Comparison of ENCODE assay signal across 22 cellular contexts in genomic region chr2:10941383-10941782, GRCh38. TPM values are rescaled to one million over a fixed set of nuclear protein-coding genes. Genes with fewer than 3 reads are reported as not detected.
DNase-seq lines count a peak whose midpoint lies in the region; ATAC-seq and TF ChIP-seq lines count a peak whose summit lies in the region.
"Had no signal": no experiment of that assay in that cellular context is flagged by ENCODE, and none has a peak within 500 bp of the region (broad histone marks: within the 10 kb centered on the region; RNA-seq: fewer than 3 reads in every experiment).

No MANE protein-coding gene starts in this region.

- in situ Hi-C loops in gastrocnemius medialis (cut with MboI; ENCODE audit: low sequenced_read_pairs in 4 of 4), result no loop called here

- H3K27me3 Mint-ChIP-seq in chondrocyte (ENCODE audit: low read depth), result peaks cover 15% of the 10 kb centered on the region
- no peaks in the 10 kb centered on the region for H3K27me3 Mint-ChIP-seq in T-helper 2 cell treated with Interferon-gamma antibody and Interleukin-4, amounts not matched to agents 5 μg/mL and 100 μg/mL, for 36 hours (ENCODE audit: low read depth)

- H3K4me3 ChIP-seq in HEK293 (ENCODE audit: low read depth, low read length) (no peak overlapping the region), gastrocnemius medialis (no peak overlapping the region)
- H3K4me3 ChIP-seq: BLaER1, GM12878, GM23338 had no signal

- H3K4me1 Mint-ChIP-seq in chondrocyte (ENCODE audit: low read depth), result peaks cover 4% of the 10 kb centered on the region
- no peaks in the 10 kb centered on the region for H3K4me1 Mint-ChIP-seq in T-helper 2 cell treated with Interferon-gamma antibody and Interleukin-4, amounts not matched to agents 5 μg/mL and 100 μg/mL, for 36 hours (ENCODE audit: low read depth)
- H3K4me1 Mint-ChIP-seq: B cell; CD4-positive, CD25-positive, alpha-beta regulatory T cell had no signal

- CTCF ChIA-PET in HEK293 (lab: Yijun Ruan, JAX), result no interaction called here

- no peak overlapping the region for H3K27ac Mint-ChIP-seq in chondrocyte (ENCODE audit: unreplicated experiment)
- H3K27ac Mint-ChIP-seq in T-helper 2 cell treated with Interferon-gamma antibody and Interleukin-4, amounts not matched to agents 5 μg/mL and 100 μg/mL, for 36 hours, result no peak overlapping the region
- H3K27ac Mint-ChIP-seq: B cell; CD4-positive, CD25-positive, alpha-beta regulatory T cell; CD8-positive, alpha-beta T cell; GM23338 had no signal

- H3K9me3 Mint-ChIP-seq in chondrocyte (ENCODE audit: low read depth), result peaks cover 11% of the 10 kb centered on the region
- peaks cover 10% of the 10 kb centered on the region for H3K9me3 Mint-ChIP-seq in T-helper 2 cell treated with Interferon-gamma antibody and Interleukin-4, amounts not matched to agents 5 μg/mL and 100 μg/mL, for 36 hours

- no peaks in the 10 kb centered on the region for H3K36me3 Mint-ChIP-seq in chondrocyte (ENCODE audit: low read depth)
- H3K36me3 Mint-ChIP-seq in T-helper 2 cell treated with Interferon-gamma antibody and Interleukin-4, amounts not matched to agents 5 μg/mL and 100 μg/mL, for 36 hours (ENCODE audit: low read depth), result no peaks in the 10 kb centered on the region
- H3K36me3 Mint-ChIP-seq: CD8-positive, alpha-beta T cell had no signal

- no peak overlapping the region for H3K4me3 Mint-ChIP-seq in chondrocyte (ENCODE audit: unreplicated experiment)
- H3K4me3 Mint-ChIP-seq in T-helper 2 cell treated with Interferon-gamma antibody and Interleukin-4, amounts not matched to agents 5 μg/mL and 100 μg/mL, for 36 hours, result no peak overlapping the region
- H3K4me3 Mint-ChIP-seq: B cell; CD4-positive, CD25-positive, alpha-beta regulatory T cell; CD8-positive, alpha-beta T cell; GM23338 had no signal

- no peak overlapping the region for H3K27ac ChIP-seq in HEK293 (ENCODE audit: extremely low read depth, low read depth, low read length)
- H3K27ac ChIP-seq in gastrocnemius medialis, result peak overlapping the region in 2 of 4 donors; percentile 51 to 73
- H3K27ac ChIP-seq: 22Rv1, BLaER1, C4-2B had no signal

- H3K36me3 ChIP-seq in HEK293 (ENCODE audit: control insufficient read depth in 2 of 2, insufficient read depth in 1 of 2, low read length in 2 of 2) (no peaks in the 10 kb centered on the region), gastrocnemius medialis (no peaks in the 10 kb centered on the region)
- H3K36me3 ChIP-seq: BLaER1 had no signal

- intact Hi-C loops in gastrocnemius medialis (cut with DNase I; ENCODE audit: low total_unique reads), result no loop called here

- TF ChIP-seq CTCF in HEK293 (tag by site-specific recombination; IDR thresholded peaks at IDR 0.05) (no peak), chondrocyte (IDR thresholded peaks at IDR 0.05) (no peak), gastrocnemius medialis (IDR thresholded peaks at IDR 0.05 in 4 of 5, conservative IDR thresholded peaks at IDR 0.05 in 1 of 5) (no peak)

- POLR2A ChIA-PET in HEK293 (lab: Yijun Ruan, JAX), result no interaction called here

- H3K27me3 ChIP-seq in gastrocnemius medialis, result no peaks in the 10 kb centered on the region
- H3K27me3 ChIP-seq: BLaER1 had no signal

- no peak for TF ChIP-seq POLR2A in gastrocnemius medialis (IDR thresholded peaks at IDR 0.05)

- H3K9me3 ChIP-seq in HEK293 (ENCODE audit: control insufficient read depth, insufficient read depth, low read depth, low read length) (no peaks in the 10 kb centered on the region), gastrocnemius medialis (no peaks in the 10 kb centered on the region)

- DNase-seq in NCI-H2171 treated with DMSO at 0.1 percent for 48 hours (lab: John Stamatoyannopoulos, UW) (peak; percentile 22), NCI-H2171 (lab: John Stamatoyannopoulos, UW) (no peak), chondrocyte (ENCODE audit: low spot score) (peak; percentile 36), gastrocnemius medialis (peak in 1 of 2 donors; percentile 46)
- DNase-seq in T-helper 2 cell treated with Interferon-gamma antibody and Interleukin-4, amounts not matched to agents 5 μg/mL and 100 μg/mL, for 36 hours (ENCODE audit: low spot score), result no peak
- DNase-seq: Caco-2; CD4-positive, CD25-positive, alpha-beta regulatory T cell; CD8-positive, alpha-beta T cell; DMS 273 treated with DMSO at 0.1 percent for 48 hours; DMS79; EL; GDM1; HCEC 1CT had no signal

- ATAC-seq in gastrocnemius medialis, result peak; percentile 20 to 70
- no peak for ATAC-seq in HG02623 (IDR thresholded peaks at IDR 0.05; ENCODE audit: unreplicated experiment)
- ATAC-seq in GM21717 (IDR thresholded peaks at IDR 0.05; ENCODE audit: unreplicated experiment), result no peak
- ATAC-seq: CD8-positive, alpha-beta T cell; GM12878; GM23338 had no signal

- H3K4me1 ChIP-seq in HEK293 (ENCODE audit: control insufficient read depth, insufficient read depth, low read length) (no peaks in the 10 kb centered on the region), gastrocnemius medialis (peaks cover 12 to 15% of the 10 kb centered on the region in 2 donors)

TF ChIP-seq in HEK293, 187 proteins besides CTCF, POLR2A, EP300 and RAD21:
- TF ChIP-seq, protein P1, sequence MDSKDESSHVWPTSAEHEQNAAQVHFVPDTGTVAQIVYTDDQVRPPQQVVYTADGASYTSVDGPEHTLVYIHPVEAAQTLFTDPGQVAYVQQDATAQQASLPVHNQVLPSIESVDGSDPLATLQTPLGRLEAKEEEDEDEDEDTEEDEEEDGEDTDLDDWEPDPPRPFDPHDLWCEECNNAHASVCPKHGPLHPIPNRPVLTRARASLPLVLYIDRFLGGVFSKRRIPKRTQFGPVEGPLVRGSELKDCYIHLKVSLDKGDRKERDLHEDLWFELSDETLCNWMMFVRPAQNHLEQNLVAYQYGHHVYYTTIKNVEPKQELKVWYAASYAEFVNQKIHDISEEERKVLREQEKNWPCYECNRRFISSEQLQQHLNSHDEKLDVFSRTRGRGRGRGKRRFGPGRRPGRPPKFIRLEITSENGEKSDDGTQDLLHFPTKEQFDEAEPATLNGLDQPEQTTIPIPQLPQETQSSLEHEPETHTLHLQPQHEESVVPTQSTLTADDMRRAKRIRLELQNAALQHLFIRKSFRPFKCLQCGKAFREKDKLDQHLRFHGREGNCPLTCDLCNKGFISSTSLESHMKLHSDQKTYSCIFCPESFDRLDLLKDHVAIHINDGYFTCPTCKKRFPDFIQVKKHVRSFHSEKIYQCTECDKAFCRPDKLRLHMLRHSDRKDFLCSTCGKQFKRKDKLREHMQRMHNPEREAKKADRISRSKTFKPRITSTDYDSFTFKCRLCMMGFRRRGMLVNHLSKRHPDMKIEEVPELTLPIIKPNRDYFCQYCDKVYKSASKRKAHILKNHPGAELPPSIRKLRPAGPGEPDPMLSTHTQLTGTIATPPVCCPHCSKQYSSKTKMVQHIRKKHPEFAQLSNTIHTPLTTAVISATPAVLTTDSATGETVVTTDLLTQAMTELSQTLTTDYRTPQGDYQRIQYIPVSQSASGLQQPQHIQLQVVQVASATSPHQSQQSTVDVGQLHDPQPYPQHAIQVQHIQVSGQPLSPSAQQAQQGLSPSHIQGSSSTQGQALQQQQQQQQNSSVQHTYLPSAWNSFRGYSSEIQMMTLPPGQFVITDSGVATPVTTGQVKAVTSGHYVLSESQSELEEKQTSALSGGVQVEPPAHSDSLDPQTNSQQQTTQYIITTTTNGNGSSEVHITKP (tag by site-specific recombination; IDR thresholded peaks at IDR 0.05), result peak; percentile 49
- TF ChIP-seq ZNF155 (tag by site-specific recombination; IDR thresholded peaks at IDR 0.05), result no peak

RNA-seq across cellular contexts. Expression of gene KCNF1, which starts 29.6 kb away (rescaled TPM):
- total RNA-seq in chondrocyte, result not detected in 3 replicates
- total RNA-seq in gastrocnemius medialis, result not detected
- total RNA-seq: B cell; CD4-positive, CD25-positive, alpha-beta regulatory T cell; CD8-positive, alpha-beta T cell; GM12878 had no signal

Comparison
In these comparisons a context has a peak if more than half of its experiments do, and no peak if none do; other contexts are left out.
1. DNase-seq: peak in NCI-H2171 treated with DMSO at 0.1 percent for 48 hours (single experiment) and chondrocyte (single experiment); none in NCI-H2171 (single experiment) and T-helper 2 cell treated with Interferon-gamma antibody and Interleukin-4, amounts not matched to agents 5 μg/mL and 100 μg/mL, for 36 hours (single experiment).
2. ATAC-seq: peak in gastrocnemius medialis (2 of 2); none in HG02623 (single experiment) and GM21717 (single experiment).